Comparison of ENCODE assay signal across 37 cellular contexts in genomic region chr1:162416909-162417308, GRCh38. TPM values are rescaled to one million over a fixed set of nuclear protein-coding genes. Genes with fewer than 3 reads are reported as not detected.
"Had no signal": no experiment of that assay in that cellular context is flagged by ENCODE, and none has a peak within 500 bp of the region (broad histone marks: within the 10 kb centered on the region; RNA-seq: fewer than 3 reads in every experiment).

No MANE protein-coding gene starts in this region.

- H3K9me3 Mint-ChIP-seq: naive B cell; naive thymus-derived CD8-positive, alpha-beta T cell; stimulated activated memory B cell treated with anti-CD40 and anti-IgM and Interleukin-4, amounts not matched to agents 10 μg/mL and 1 μg/mL and 100 μg/mL, for 72 hours; stimulated activated naive CD8-positive, alpha-beta T cell treated with anti-CD3 and anti-CD28 coated beads, Interleukin-15, amount 100 ng/mL, for 72 hours had no signal

- H3K27me3 ChIP-seq: neutrophil, pancreas, right lobe of liver, sigmoid colon, suprapubic skin, testis, transverse colon, vagina had no signal

- ATAC-seq: naive thymus-derived CD8-positive, alpha-beta T cell; pancreas; psoas muscle; right cardiac atrium; right lobe of liver; stimulated activated memory B cell treated with anti-CD40 and anti-IgM and Interleukin-4, amounts not matched to agents 10 μg/mL and 1 μg/mL and 100 μg/mL, for 72 hours; stimulated activated naive CD8-positive, alpha-beta T cell treated with anti-CD3 and anti-CD28 coated beads, Interleukin-15, amount 100 ng/mL, for 72 hours; stimulated activated naive CD8-positive, alpha-beta T cell treated with anti-CD3 and anti-CD28 coated beads, Interleukin-15, Interleukin-2, amounts not matched to agents 100 U/mL and 50 U/mL, for 24 hours had no signal

- H3K27ac ChIP-seq: neutrophil, pancreas, psoas muscle, right lobe of liver, sigmoid colon, skin epidermis, spleen, suprapubic skin, testis, tibial artery, transverse colon, vagina had no signal

- H3K27ac Mint-ChIP-seq: naive B cell; naive thymus-derived CD8-positive, alpha-beta T cell; nephron progenitor cell; progenitor cell of endocrine pancreas; stimulated activated memory B cell treated with anti-CD40 and anti-IgM and Interleukin-4, amounts not matched to agents 10 μg/mL and 1 μg/mL and 100 μg/mL, for 72 hours; stimulated activated naive CD8-positive, alpha-beta T cell treated with anti-CD3 and anti-CD28 coated beads, Interleukin-15, amount 100 ng/mL, for 72 hours; type B pancreatic cell had no signal

- H3K4me3 ChIP-seq: pancreas, psoas muscle, right lobe of liver, sigmoid colon, skin epidermis, smooth muscle cell, spleen, suprapubic skin, testis, tibial artery, transverse colon, vagina had no signal

- H3K9me3 ChIP-seq: neutrophil, pancreas, psoas muscle, right lobe of liver, sigmoid colon, spleen, suprapubic skin, testis, tibial artery, transverse colon, vagina had no signal

- H3K36me3 Mint-ChIP-seq: naive B cell; naive thymus-derived CD8-positive, alpha-beta T cell; stimulated activated memory B cell treated with anti-CD40 and anti-IgM and Interleukin-4, amounts not matched to agents 10 μg/mL and 1 μg/mL and 100 μg/mL, for 72 hours; type B pancreatic cell had no signal

- H3K4me1 ChIP-seq: pancreas, psoas muscle, right lobe of liver, sigmoid colon, suprapubic skin, testis, tibial artery, vagina had no signal

- DNase-seq: naive B cell; naive thymus-derived CD8-positive, alpha-beta T cell; nephron progenitor cell; nucleus accumbens; pancreas; posterior cingulate gyrus; psoas muscle; right cardiac atrium; right lobe of liver; sigmoid colon; spleen; stimulated activated CD4-positive, alpha-beta T cell treated with anti-CD3 and anti-CD28 coated beads, Interleukin-12 subunit alpha, Interleukin-12 subunit beta, amount 100 ng/mL, for 4 hours; stimulated activated CD4-positive, alpha-beta T cell treated with anti-CD3 and anti-CD28 coated beads, Interleukin-1b, Interleukin-23, amount 100 ng/mL, for 48 hours; stimulated activated CD4-positive, alpha-beta T cell treated with anti-CD3 and anti-CD28 coated beads, Interleukin-4, amount 100 ng/mL, for 1 hour; stimulated activated CD4-positive, alpha-beta T cell treated with anti-CD3 and anti-CD28 coated beads, Interleukin-4, amount 100 ng/mL, for 4 hours; stimulated activated CD8-positive, alpha-beta memory T cell treated with anti-CD3 and anti-CD28 coated beads, Interleukin-4, amount 100 ng/mL, for 48 hours; stimulated activated naive CD4-positive, alpha-beta T cell; stimulated activated naive CD8-positive, alpha-beta T cell treated with anti-CD3 and anti-CD28 coated beads, Interleukin-15, amount 100 ng/mL, for 72 hours; stimulated activated naive CD8-positive, alpha-beta T cell treated with anti-CD3 and anti-CD28 coated beads, Interleukin-15, Interleukin-2, amounts not matched to agents 100 U/mL and 50 U/mL, for 24 hours; substantia nigra; testis; tibial artery; transverse colon had no signal

- H3K4me1 Mint-ChIP-seq: nephron progenitor cell; neural crest cell; stimulated activated memory B cell treated with anti-CD40 and anti-IgM and Interleukin-4, amounts not matched to agents 10 μg/mL and 1 μg/mL and 100 μg/mL, for 72 hours; stimulated activated naive CD8-positive, alpha-beta T cell treated with anti-CD3 and anti-CD28 coated beads, Interleukin-15, amount 100 ng/mL, for 72 hours had no signal

- H3K36me3 ChIP-seq: neutrophil, pancreas, right lobe of liver, sigmoid colon, spleen, suprapubic skin, tibial artery, transverse colon, vagina had no signal

- H3K4me3 Mint-ChIP-seq: naive B cell; naive thymus-derived CD8-positive, alpha-beta T cell; nephron progenitor cell; neural crest cell; stimulated activated memory B cell treated with anti-CD40 and anti-IgM and Interleukin-4, amounts not matched to agents 10 μg/mL and 1 μg/mL and 100 μg/mL, for 72 hours; stimulated activated naive CD8-positive, alpha-beta T cell treated with anti-CD3 and anti-CD28 coated beads, Interleukin-15, amount 100 ng/mL, for 72 hours; type B pancreatic cell had no signal

- H3K27me3 Mint-ChIP-seq: type B pancreatic cell had no signal

RNA-seq across cellular contexts. Expression of gene SH2D1B, which starts 5.0 kb away (rescaled TPM):
- total RNA-seq: neural crest cell, osteocyte, progenitor cell of endocrine pancreas, renal cortical epithelial cell, sigmoid colon, smooth muscle cell, suprapubic skin, vagina had no signal
- polyA plus RNA-seq: pancreas, smooth muscle cell had no signal

RNA-seq across cellular contexts. Expression of gene C1orf226, which starts 35.4 kb away (rescaled TPM):
- polyA plus RNA-seq: naive thymus-derived CD8-positive, alpha-beta T cell had no signal

RNA-seq across cellular contexts. Expression of gene SPATA46, which starts 40.3 kb away (rescaled TPM):
- total RNA-seq: naive thymus-derived CD8-positive, alpha-beta T cell; neural crest cell; omental fat pad; osteocyte; pancreas; progenitor cell of endocrine pancreas; psoas muscle; renal cortical epithelial cell; right cardiac atrium; right lobe of liver; sigmoid colon; smooth muscle cell; spleen; suprapubic skin; transverse colon; ureter; vagina had no signal
- polyA plus RNA-seq: naive thymus-derived CD8-positive, alpha-beta T cell; pancreas; psoas muscle; right cardiac atrium; sigmoid colon; smooth muscle cell; spleen; thymus had no signal
